In the genomic region with DNA sequence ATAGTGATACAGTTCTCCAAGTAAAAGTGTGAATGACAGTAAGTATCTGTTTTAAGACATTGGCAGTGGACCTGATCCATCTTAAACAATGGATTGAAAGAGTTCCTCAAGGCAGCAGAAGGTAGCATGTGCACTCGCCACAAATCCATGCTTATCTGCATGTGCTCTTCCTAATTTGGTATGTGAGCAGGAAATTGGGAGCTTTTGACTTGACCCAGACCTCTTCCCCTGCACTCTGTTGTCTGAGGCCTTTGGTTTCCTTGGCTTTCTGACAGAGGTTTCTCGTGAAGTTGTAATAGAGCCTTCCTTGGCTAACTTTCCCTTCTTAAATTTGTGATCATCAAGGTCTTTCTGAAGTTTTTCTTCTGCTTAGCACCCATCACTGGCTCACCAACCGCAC, we compare ENCODE assay signal across 20 cellular contexts.
"Had no signal": no experiment of that assay in that cellular context is flagged by ENCODE, and none has a peak within 500 bp of the region (broad histone marks: within the 10 kb centered on the region; RNA-seq: fewer than 3 reads in every experiment).

No MANE protein-coding gene starts in this region.

- FAIRE-seq: frontal cortex, islet of Langerhans had no signal

- DNase-seq: effector CD4-positive, alpha-beta T cell; heart right ventricle; hypothalamus; kidney glomerular epithelial cell; lower lobe of right lung; naive thymus-derived CD4-positive, alpha-beta T cell; psoas muscle; stimulated activated CD4-positive, alpha-beta T cell treated with anti-CD3 and anti-CD28 coated beads, Interleukin-4, amount 100 ng/mL, for 1 hour; stimulated activated CD8-positive, alpha-beta memory T cell treated with anti-CD3 and anti-CD28 coated beads, Interleukin-4, amount 100 ng/mL, for 48 hours; stimulated activated naive CD8-positive, alpha-beta T cell treated with anti-CD3 and anti-CD28 coated beads, Interleukin-15, Interleukin-2, amounts not matched to agents 100 U/mL and 50 U/mL, for 24 hours; thyroid gland; upper lobe of left lung; uterus had no signal

- H3K36me3 ChIP-seq: neutrophil, uterus had no signal

- H3K27me3 ChIP-seq: heart right ventricle, neutrophil, suprapubic skin, thyroid gland, upper lobe of left lung, uterus had no signal

- ATAC-seq: esophagus mucosa; heart right ventricle; lower lobe of right lung; naive thymus-derived CD4-positive, alpha-beta T cell; psoas muscle; stimulated activated effector memory CD8-positive, alpha-beta T cell treated with anti-CD3 and anti-CD28 coated beads, Interleukin-12 subunit alpha, Interleukin-12 subunit beta, amount 100 ng/mL, for 72 hours; stimulated activated naive CD8-positive, alpha-beta T cell treated with anti-CD3 and anti-CD28 coated beads, Interleukin-15, Interleukin-2, amounts not matched to agents 100 U/mL and 50 U/mL, for 24 hours had no signal

- H3K9me3 ChIP-seq: heart right ventricle, lower lobe of right lung, neutrophil, psoas muscle, suprapubic skin, thyroid gland, upper lobe of left lung, uterus had no signal

- H3K4me1 ChIP-seq: lower lobe of right lung, psoas muscle, thyroid gland, uterus had no signal

- H3K27ac ChIP-seq: coronary artery, lower lobe of right lung, neutrophil, psoas muscle, suprapubic skin, upper lobe of left lung, uterus had no signal

- H3K4me3 ChIP-seq: coronary artery, heart right ventricle, lower lobe of right lung, psoas muscle, suprapubic skin, thyroid gland, upper lobe of left lung, uterus had no signal
